11 cellular contexts compared by ENCODE assay signal in the genomic region with DNA sequence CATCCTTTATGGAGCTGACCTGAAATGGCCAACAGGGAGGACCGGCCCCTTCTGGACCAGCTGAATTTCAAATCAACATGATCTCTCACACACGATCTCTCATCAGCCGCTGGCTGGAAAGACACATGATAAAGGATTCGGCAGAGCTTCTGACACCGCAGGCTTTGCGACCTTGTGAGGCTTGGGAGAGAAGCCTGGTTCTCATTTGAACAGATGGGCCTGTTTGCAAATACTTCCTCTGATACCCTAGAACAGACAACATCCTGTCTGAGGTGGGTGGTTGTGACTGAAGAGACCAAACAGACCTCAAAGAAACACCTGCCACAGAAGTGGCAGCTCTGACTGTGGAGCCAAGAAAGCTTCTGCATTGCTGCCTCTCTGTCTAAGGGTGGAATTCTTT.
DNase-seq lines count a peak whose midpoint lies in the region; ATAC-seq, FAIRE-seq and TF ChIP-seq lines count a peak whose summit lies in the region.
"Had no signal": no experiment of that assay in that cellular context is flagged by ENCODE, and none has a peak within 500 bp of the region (broad histone marks: within the 10 kb centered on the region; RNA-seq: fewer than 3 reads in every experiment).

No MANE protein-coding gene starts in this region.

- peaks cover 0 to 8% of the 10 kb centered on the region in 2 donors for H3K27me3 ChIP-seq in left lung
- H3K27me3 ChIP-seq: body of pancreas had no signal

- H3K4me1 ChIP-seq in left lung: peaks cover 0 to 12% of the 10 kb centered on the region in 2 donors
- H3K4me1 ChIP-seq: body of pancreas had no signal

- H3K27me3 Mint-ChIP-seq in T-helper 1 cell treated with Interleukin-12 subunit alpha and Interleukin-12 subunit beta and Interleukin-4 antibody, amounts not matched to agents 30 μg/mL and 1 μg/mL, for 36 hours (ENCODE audit: low read depth): no peaks in the 10 kb centered on the region

- no peak overlapping the region for H3K4me3 ChIP-seq in left lung
- H3K4me3 ChIP-seq: body of pancreas had no signal

- no peaks in the 10 kb centered on the region for H3K36me3 Mint-ChIP-seq in T-helper 1 cell treated with Interleukin-12 subunit alpha and Interleukin-12 subunit beta and Interleukin-4 antibody, amounts not matched to agents 30 μg/mL and 1 μg/mL, for 36 hours (ENCODE audit: low read depth)

- intact Hi-C loops in left lung (cut with DNase I): no loop called here

- no peak for ATAC-seq in left lung
- ATAC-seq: body of pancreas had no signal

- DNase-seq in COR-L47 (lab: John Stamatoyannopoulos, UW) (peak; percentile 10), NCI-H1092 (lab: John Stamatoyannopoulos, UW) (peak; percentile 73), left lung (no peak), D721Med (ENCODE audit: insufficient read length, low spot score) (no peak), NCI-H1417 treated with DMSO at 0.1 percent for 48 hours (lab: John Stamatoyannopoulos, UW) (no peak)
- peak; percentile 69 for DNase-seq in central memory CD4-positive, alpha-beta T cell
- DNase-seq: body of pancreas, Karpas-422 had no signal

- peaks cover 15% of the 10 kb centered on the region for H3K4me1 Mint-ChIP-seq in T-helper 1 cell treated with Interleukin-12 subunit alpha and Interleukin-12 subunit beta and Interleukin-4 antibody, amounts not matched to agents 30 μg/mL and 1 μg/mL, for 36 hours (ENCODE audit: low read depth)

- no peak overlapping the region for H3K4me3 Mint-ChIP-seq in T-helper 1 cell treated with Interleukin-12 subunit alpha and Interleukin-12 subunit beta and Interleukin-4 antibody, amounts not matched to agents 30 μg/mL and 1 μg/mL, for 36 hours

- FAIRE-seq in D721Med (lab: Jason Lieb, UNC): no peak
- FAIRE-seq: G401.6, H54 had no signal

- no peak overlapping the region for H3K27ac ChIP-seq in left lung
- H3K27ac ChIP-seq: body of pancreas had no signal

- TF ChIP-seq CTCF in left lung (IDR thresholded peaks at IDR 0.05) (no peak), D721Med (IDR thresholded peaks at IDR 0.05; ENCODE audit: insufficient read depth, missing control alignments) (no peak)

- H3K9me3 ChIP-seq in left lung: no peaks in the 10 kb centered on the region
- H3K9me3 ChIP-seq: body of pancreas had no signal

- H3K27ac Mint-ChIP-seq in T-helper 1 cell treated with Interleukin-12 subunit alpha and Interleukin-12 subunit beta and Interleukin-4 antibody, amounts not matched to agents 30 μg/mL and 1 μg/mL, for 36 hours: peak overlapping the region; percentile 79

- H3K9me3 Mint-ChIP-seq in T-helper 1 cell treated with Interleukin-12 subunit alpha and Interleukin-12 subunit beta and Interleukin-4 antibody, amounts not matched to agents 30 μg/mL and 1 μg/mL, for 36 hours: no peaks in the 10 kb centered on the region

- H3K36me3 ChIP-seq in left lung: no peaks in the 10 kb centered on the region

Comparison
In these comparisons a context has a peak if more than half of its experiments do, and no peak if none do; other contexts are left out.
1. DNase-seq: peak in COR-L47 (single experiment), NCI-H1092 (single experiment) and central memory CD4-positive, alpha-beta T cell (single experiment); none in left lung (0 of 2), D721Med (single experiment) and NCI-H1417 treated with DMSO at 0.1 percent for 48 hours (single experiment).